In the genomic region with DNA sequence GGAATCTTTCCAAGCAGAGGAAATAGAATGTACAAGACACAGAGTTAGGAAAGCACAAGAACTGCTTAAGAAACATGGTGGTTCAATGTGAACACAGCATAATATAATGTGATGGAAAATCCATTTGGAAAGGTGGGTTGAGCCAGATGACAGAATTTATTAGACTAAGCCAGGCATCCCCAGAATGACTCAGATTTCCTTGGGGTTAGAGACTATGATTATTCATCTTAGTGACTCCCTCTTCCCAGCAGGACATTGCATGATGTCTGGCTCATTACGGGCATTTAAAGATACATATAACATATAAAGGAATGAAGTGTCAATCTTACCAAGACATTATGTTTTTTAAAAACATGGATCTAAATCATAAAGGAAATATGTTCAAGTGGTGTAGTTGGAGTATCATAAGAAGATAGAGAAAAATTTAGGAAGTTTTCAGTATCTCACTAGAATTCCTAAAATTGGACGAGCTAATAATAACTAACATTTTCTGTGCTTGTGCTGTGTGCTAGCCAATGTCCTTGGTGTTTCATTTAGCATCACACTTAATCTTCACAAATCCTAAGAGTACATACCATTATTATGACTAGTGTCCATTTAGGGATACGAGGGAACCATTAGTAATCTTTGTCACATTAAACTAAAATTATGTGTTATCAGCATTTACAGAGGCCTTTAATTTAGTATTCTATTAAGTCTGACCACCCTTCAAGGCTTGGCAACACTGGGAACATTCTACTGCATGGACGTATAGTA, we compare ENCODE assay signal across 20 cellular contexts. TPM values are rescaled to one million over a fixed set of nuclear protein-coding genes. Genes with fewer than 3 reads are reported as not detected.
DNase-seq lines count a peak whose midpoint lies in the region; ATAC-seq, FAIRE-seq and TF ChIP-seq lines count a peak whose summit lies in the region.
"Had no signal": no experiment of that assay in that cellular context is flagged by ENCODE, and none has a peak within 500 bp of the region (broad histone marks: within the 10 kb centered on the region; RNA-seq: fewer than 3 reads in every experiment).

No MANE protein-coding gene starts in this region.

- H3K4me1 Mint-ChIP-seq in activated T-helper 1 cell treated with anti-CD3 and anti-CD28 coated beads, Interleukin-12 subunit alpha, Interleukin-12 subunit beta, Interleukin-2, Interleukin-4 antibody, amounts not matched to agents 30 ng/mL and 10 ng/mL and 1 ng/mL, durations not matched to agents 14 hours and 24 hours and 36 hours (ENCODE audit: low read depth): peaks cover 5% of the 10 kb centered on the region
- peaks cover 4% of the 10 kb centered on the region for H3K4me1 Mint-ChIP-seq in activated T-helper 17 cell treated with anti-CD3 and anti-CD28 coated beads, Interleukin-2, amount 50 U/mL, for 72 hours
- H3K4me1 Mint-ChIP-seq: H9; stimulated activated memory B cell treated with anti-CD40 and anti-IgM and Interleukin-4, amounts not matched to agents 10 μg/mL and 1 μg/mL and 100 μg/mL, for 72 hours; WTC11 had no signal

- no peak for ATAC-seq in activated T-helper 17 cell treated with anti-CD3 and anti-CD28 coated beads, Interleukin-2, amount 50 U/mL, for 72 hours (replicated peaks)
- ATAC-seq in GM18517 (IDR thresholded peaks at IDR 0.05; ENCODE audit: unreplicated experiment): no peak
- ATAC-seq: body of pancreas; sciatic nerve; stimulated activated memory B cell treated with anti-CD40 and anti-IgM and Interleukin-4, amounts not matched to agents 10 μg/mL and 1 μg/mL and 100 μg/mL, for 72 hours; WTC11 had no signal

- no peak overlapping the region for H3K4me3 ChIP-seq in choroid plexus epithelial cell (ENCODE audit: low read depth, low read length)
- H3K4me3 ChIP-seq: BLaER1 treated with 17β-estradiol and CSF1 and Interleukin-3, amounts not matched to agents 10 nM and 100 nM; body of pancreas; upper lobe of left lung had no signal

- H3K27ac Mint-ChIP-seq in activated T-helper 1 cell treated with anti-CD3 and anti-CD28 coated beads, Interleukin-12 subunit alpha, Interleukin-12 subunit beta, Interleukin-2, Interleukin-4 antibody, amounts not matched to agents 30 ng/mL and 10 ng/mL and 1 ng/mL, durations not matched to agents 14 hours and 24 hours and 36 hours: no peak overlapping the region
- no peak overlapping the region for H3K27ac Mint-ChIP-seq in activated T-helper 17 cell treated with anti-CD3 and anti-CD28 coated beads, Interleukin-2, amount 50 U/mL, for 72 hours
- H3K27ac Mint-ChIP-seq: H9; stimulated activated memory B cell treated with anti-CD40 and anti-IgM and Interleukin-4, amounts not matched to agents 10 μg/mL and 1 μg/mL and 100 μg/mL, for 72 hours; WTC11 had no signal

- H3K9me3 Mint-ChIP-seq in activated T-helper 1 cell treated with anti-CD3 and anti-CD28 coated beads, Interleukin-12 subunit alpha, Interleukin-12 subunit beta, Interleukin-2, Interleukin-4 antibody, amounts not matched to agents 30 ng/mL and 10 ng/mL and 1 ng/mL, durations not matched to agents 14 hours and 24 hours and 36 hours: no peaks in the 10 kb centered on the region
- H3K9me3 Mint-ChIP-seq in activated T-helper 17 cell treated with anti-CD3 and anti-CD28 coated beads, Interleukin-2, amount 50 U/mL, for 72 hours: no peaks in the 10 kb centered on the region
- H3K9me3 Mint-ChIP-seq: H9; stimulated activated memory B cell treated with anti-CD40 and anti-IgM and Interleukin-4, amounts not matched to agents 10 μg/mL and 1 μg/mL and 100 μg/mL, for 72 hours; WTC11 had no signal

- intact Hi-C loops in activated T-helper 1 cell treated with anti-CD3 and anti-CD28 coated beads, Interleukin-12 subunit alpha, Interleukin-12 subunit beta, Interleukin-2, Interleukin-4 antibody, amounts not matched to agents 30 ng/mL and 10 ng/mL and 1 ng/mL, durations not matched to agents 14 hours and 24 hours and 36 hours (cut with micrococcal nuclease): no loop called here

- TF ChIP-seq CTCF in choroid plexus epithelial cell (conservative IDR thresholded peaks at IDR 0.05; ENCODE audit: low read depth, low read length): no peak

- H3K27me3 Mint-ChIP-seq in activated T-helper 1 cell treated with anti-CD3 and anti-CD28 coated beads, Interleukin-12 subunit alpha, Interleukin-12 subunit beta, Interleukin-2, Interleukin-4 antibody, amounts not matched to agents 30 ng/mL and 10 ng/mL and 1 ng/mL, durations not matched to agents 14 hours and 24 hours and 36 hours (ENCODE audit: insufficient read depth): peaks cover under 1% of the 10 kb centered on the region
- peaks cover 25% of the 10 kb centered on the region for H3K27me3 Mint-ChIP-seq in activated T-helper 17 cell treated with anti-CD3 and anti-CD28 coated beads, Interleukin-2, amount 50 U/mL, for 72 hours
- H3K27me3 Mint-ChIP-seq: stimulated activated memory B cell treated with anti-CD40 and anti-IgM and Interleukin-4, amounts not matched to agents 10 μg/mL and 1 μg/mL and 100 μg/mL, for 72 hours had no signal

- H3K36me3 Mint-ChIP-seq in activated T-helper 1 cell treated with anti-CD3 and anti-CD28 coated beads, Interleukin-12 subunit alpha, Interleukin-12 subunit beta, Interleukin-2, Interleukin-4 antibody, amounts not matched to agents 30 ng/mL and 10 ng/mL and 1 ng/mL, durations not matched to agents 14 hours and 24 hours and 36 hours (ENCODE audit: low read depth): no peaks in the 10 kb centered on the region
- no peaks in the 10 kb centered on the region for H3K36me3 Mint-ChIP-seq in activated T-helper 17 cell treated with anti-CD3 and anti-CD28 coated beads, Interleukin-2, amount 50 U/mL, for 72 hours (ENCODE audit: low read depth)
- H3K36me3 Mint-ChIP-seq: stimulated activated memory B cell treated with anti-CD40 and anti-IgM and Interleukin-4, amounts not matched to agents 10 μg/mL and 1 μg/mL and 100 μg/mL, for 72 hours; WTC11 had no signal

- no peak overlapping the region for H3K4me3 Mint-ChIP-seq in activated T-helper 1 cell treated with anti-CD3 and anti-CD28 coated beads, Interleukin-12 subunit alpha, Interleukin-12 subunit beta, Interleukin-2, Interleukin-4 antibody, amounts not matched to agents 30 ng/mL and 10 ng/mL and 1 ng/mL, durations not matched to agents 14 hours and 24 hours and 36 hours
- no peak overlapping the region for H3K4me3 Mint-ChIP-seq in activated T-helper 17 cell treated with anti-CD3 and anti-CD28 coated beads, Interleukin-2, amount 50 U/mL, for 72 hours
- H3K4me3 Mint-ChIP-seq: H9; stimulated activated memory B cell treated with anti-CD40 and anti-IgM and Interleukin-4, amounts not matched to agents 10 μg/mL and 1 μg/mL and 100 μg/mL, for 72 hours; WTC11 had no signal

- FAIRE-seq in RCC 7860 (lab: Jason Lieb, UNC): peak; percentile 91

- DNase-seq in EH (ENCODE audit: low read depth) (peak; percentile 76), RCC 7860 (ENCODE audit: low spot score) (peak; percentile 62), choroid plexus epithelial cell (ENCODE audit: low read depth) (peak; percentile 38), non-pigmented ciliary epithelial cell (ENCODE audit: low read depth) (peak; percentile 24), RPMI8226 (no peak)
- no peak for DNase-seq in activated T-helper 1 cell treated with anti-CD3 and anti-CD28 coated beads, Interleukin-12 subunit alpha, Interleukin-12 subunit beta, Interleukin-2, Interleukin-4 antibody, amounts not matched to agents 30 ng/mL and 10 ng/mL and 1 ng/mL, durations not matched to agents 14 hours and 24 hours and 36 hours (ENCODE audit: low spot score)
- DNase-seq: activated gamma-delta T cell, body of pancreas, DMS53, H9, KG1, NCI-H1436 treated with DMSO at 0.1 percent for 48 hours, NCI-H345, upper lobe of left lung had no signal

RNA-seq across cellular contexts. Expression of gene ST6GALNAC5, which starts 41.0 kb away (rescaled TPM):
- total RNA-seq in activated T-helper 1 cell treated with anti-CD3 and anti-CD28 coated beads, Interleukin-12 subunit alpha, Interleukin-12 subunit beta, Interleukin-2, Interleukin-4 antibody, amounts not matched to agents 30 ng/mL and 10 ng/mL and 1 ng/mL, durations not matched to agents 14 hours and 24 hours and 36 hours: not detected in 2 replicates
- not detected for total RNA-seq in activated T-helper 17 cell treated with anti-CD3 and anti-CD28 coated beads, Interleukin-2, amount 50 U/mL, for 72 hours

Comparison
In these comparisons a context has a peak if more than half of its experiments do, and no peak if none do; other contexts are left out.
1. DNase-seq: peak in EH (single experiment), RCC 7860 (single experiment), choroid plexus epithelial cell (single experiment) and non-pigmented ciliary epithelial cell (single experiment); none in activated T-helper 1 cell treated with anti-CD3 and anti-CD28 coated beads, Interleukin-12 subunit alpha, Interleukin-12 subunit beta, Interleukin-2, Interleukin-4 antibody, amounts not matched to agents 30 ng/mL and 10 ng/mL and 1 ng/mL, durations not matched to agents 14 hours and 24 hours and 36 hours (single experiment) and RPMI8226 (single experiment).